In the genomic region with DNA sequence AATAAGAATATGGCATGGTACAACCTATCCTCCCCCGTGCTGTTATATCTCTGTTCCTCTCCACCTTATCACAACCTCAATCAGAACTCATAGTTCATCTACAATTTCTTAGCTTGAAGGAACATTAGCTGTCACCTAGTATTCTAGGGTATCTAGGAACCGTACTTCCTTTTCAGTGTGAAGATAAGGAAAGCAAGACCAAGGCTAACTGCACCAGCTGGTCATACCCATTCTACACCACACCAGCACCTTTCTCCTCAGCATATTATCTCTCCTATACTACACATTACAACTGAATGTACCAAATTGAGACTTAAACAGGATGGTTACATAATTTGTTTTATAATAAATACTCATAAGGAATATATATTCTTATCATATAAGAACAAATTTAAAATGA, we compare ENCODE assay signal across 24 cellular contexts.
"Had no signal": no experiment of that assay in that cellular context is flagged by ENCODE, and none has a peak within 500 bp of the region (broad histone marks: within the 10 kb centered on the region; RNA-seq: fewer than 3 reads in every experiment).

No MANE protein-coding gene starts in this region.

- DNase-seq: activated CD4-positive, alpha-beta T cell treated with anti-CD3 and anti-CD28 coated beads for 4 hours; activated CD4-positive, alpha-beta T cell treated with anti-CD3 and anti-CD28 coated beads, Interleukin-2, amount 50 U/mL, for 4 hours; activated naive CD4-positive, alpha-beta T cell; activated T-cell treated with anti-CD3 and anti-CD28 coated beads for 4 hours; activated T-cell treated with anti-CD3 and anti-CD28 coated beads, Interleukin-2, amount 50 U/mL, for 72 hours; anterior cingulate cortex; effector CD8-positive, alpha-beta T cell; esophagus squamous epithelium; foreskin melanocyte; heart right ventricle; naive B cell; nephron progenitor cell; sigmoid colon; stimulated activated CD4-positive, alpha-beta T cell treated with anti-CD3 and anti-CD28 coated beads, Interleukin-1b, Interleukin-23, amount 100 ng/mL, for 48 hours; stimulated activated CD4-positive, alpha-beta T cell treated with anti-CD3 and anti-CD28 coated beads, Interleukin-4, amount 100 ng/mL, for 4 hours; stimulated activated CD8-positive, alpha-beta memory T cell treated with anti-CD3 and anti-CD28 coated beads, Interleukin-4, amount 100 ng/mL, for 48 hours; stimulated activated naive B cell treated with anti-CD40 and anti-IgM and Interleukin-4, amounts not matched to agents 10 μg/mL and 1 μg/mL and 100 μg/mL, for 72 hours; stomach had no signal

- H3K27me3 ChIP-seq: esophagus squamous epithelium, heart right ventricle, neutrophil, sigmoid colon, stomach, suprapubic skin, tibial nerve had no signal

- H3K9me3 ChIP-seq: esophagus squamous epithelium, heart right ventricle, neutrophil, prostate gland, sigmoid colon, stomach, suprapubic skin, tibial nerve had no signal

- H3K4me3 ChIP-seq: esophagus squamous epithelium, heart right ventricle, prostate gland, sigmoid colon, smooth muscle cell, stomach, suprapubic skin, tibial nerve had no signal

- H3K4me1 ChIP-seq: heart right ventricle, prostate gland had no signal

- H3K27ac ChIP-seq: epithelial cell of prostate, esophagus squamous epithelium, heart right ventricle, neutrophil, prostate gland, sigmoid colon, stomach, suprapubic skin, tibial nerve had no signal

- H3K36me3 ChIP-seq: neutrophil, prostate gland, tibial nerve had no signal
